ENCODE assay signal across 1 cellular context in the genomic region with DNA sequence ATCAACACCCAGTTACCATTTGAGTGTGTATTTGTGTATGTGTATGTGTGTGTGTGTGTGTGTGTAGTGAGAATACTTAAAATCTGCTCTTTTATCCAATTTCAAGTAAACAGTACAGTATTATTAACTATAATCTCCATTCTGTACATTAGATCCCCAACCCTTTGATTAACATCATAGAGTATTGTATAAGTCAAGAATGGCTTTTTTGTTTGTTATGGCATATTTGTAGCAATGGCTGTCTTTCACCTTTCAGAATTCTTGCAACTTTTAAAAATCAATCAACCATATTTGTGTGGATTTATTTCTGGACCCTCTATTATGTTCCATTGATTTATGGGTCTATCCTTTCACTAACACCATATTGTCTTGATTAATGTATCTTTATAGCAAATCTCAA.
TF ChIP-seq lines count a peak whose summit lies in the region.

No MANE protein-coding gene starts in this region.

TF ChIP-seq in K562, 482 proteins besides CTCF, POLR2A, EP300 and RAD21 (continued from another document):
- TF ChIP-seq, protein P1, sequence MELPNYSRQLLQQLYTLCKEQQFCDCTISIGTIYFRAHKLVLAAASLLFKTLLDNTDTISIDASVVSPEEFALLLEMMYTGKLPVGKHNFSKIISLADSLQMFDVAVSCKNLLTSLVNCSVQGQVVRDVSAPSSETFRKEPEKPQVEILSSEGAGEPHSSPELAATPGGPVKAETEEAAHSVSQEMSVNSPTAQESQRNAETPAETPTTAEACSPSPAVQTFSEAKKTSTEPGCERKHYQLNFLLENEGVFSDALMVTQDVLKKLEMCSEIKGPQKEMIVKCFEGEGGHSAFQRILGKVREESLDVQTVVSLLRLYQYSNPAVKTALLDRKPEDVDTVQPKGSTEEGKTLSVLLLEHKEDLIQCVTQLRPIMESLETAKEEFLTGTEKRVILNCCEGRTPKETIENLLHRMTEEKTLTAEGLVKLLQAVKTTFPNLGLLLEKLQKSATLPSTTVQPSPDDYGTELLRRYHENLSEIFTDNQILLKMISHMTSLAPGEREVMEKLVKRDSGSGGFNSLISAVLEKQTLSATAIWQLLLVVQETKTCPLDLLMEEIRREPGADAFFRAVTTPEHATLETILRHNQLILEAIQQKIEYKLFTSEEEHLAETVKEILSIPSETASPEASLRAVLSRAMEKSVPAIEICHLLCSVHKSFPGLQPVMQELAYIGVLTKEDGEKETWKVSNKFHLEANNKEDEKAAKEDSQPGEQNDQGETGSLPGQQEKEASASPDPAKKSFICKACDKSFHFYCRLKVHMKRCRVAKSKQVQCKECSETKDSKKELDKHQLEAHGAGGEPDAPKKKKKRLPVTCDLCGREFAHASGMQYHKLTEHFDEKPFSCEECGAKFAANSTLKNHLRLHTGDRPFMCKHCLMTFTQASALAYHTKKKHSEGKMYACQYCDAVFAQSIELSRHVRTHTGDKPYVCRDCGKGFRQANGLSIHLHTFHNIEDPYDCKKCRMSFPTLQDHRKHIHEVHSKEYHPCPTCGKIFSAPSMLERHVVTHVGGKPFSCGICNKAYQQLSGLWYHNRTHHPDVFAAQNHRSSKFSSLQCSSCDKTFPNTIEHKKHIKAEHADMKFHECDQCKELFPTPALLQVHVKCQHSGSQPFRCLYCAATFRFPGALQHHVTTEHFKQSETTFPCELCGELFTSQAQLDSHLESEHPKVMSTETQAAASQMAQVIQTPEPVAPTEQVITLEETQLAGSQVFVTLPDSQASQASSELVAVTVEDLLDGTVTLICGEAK (IDR thresholded peaks at IDR 0.05) = no peak
- TF ChIP-seq, protein P1 (CRISPR knock-in tag; IDR thresholded peaks at IDR 0.05) = no peak
- no peak for TF ChIP-seq MTF1 (CRISPR knock-in tag; IDR thresholded peaks at IDR 0.05; ENCODE audit: borderline replicate concordance)
- no peak for TF ChIP-seq ZSCAN32 (CRISPR knock-in tag; IDR thresholded peaks at IDR 0.05)
